16 cellular contexts compared by ENCODE assay signal in genomic region chr7:92613214-92613613, GRCh38. TPM values are rescaled to one million over a fixed set of nuclear protein-coding genes. Genes with fewer than 3 reads are reported as not detected.
A peak's percentile ranks its signal among the peaks of the same experiment; 100 is the strongest.
DNase-seq lines count a peak whose midpoint lies in the region; ATAC-seq lines count a peak whose summit lies in the region.
"Had no signal": no experiment of that assay in that cellular context is flagged by ENCODE, and none has a peak within 500 bp of the region (broad histone marks: within the 10 kb centered on the region; RNA-seq: fewer than 3 reads in every experiment).

No MANE protein-coding gene starts in this region.

- H3K27ac ChIP-seq in SJCRH30 (peak overlapping the region; percentile 85), caudate nucleus (ENCODE audit: low read depth, low read length) (peak overlapping the region; percentile 79)
- H3K27ac ChIP-seq: A549, BLaER1, suprapubic skin had no signal

- H3K27ac Mint-ChIP-seq in activated CD8-positive, alpha-beta memory T cell treated with anti-CD3 and anti-CD28 coated beads, Interleukin-2, amount 10 ng/mL, durations not matched to agents 7 days and 5 days, result peak overlapping the region; percentile 56

- CTCF ChIA-PET in activated CD8-positive, alpha-beta memory T cell treated with anti-CD3 and anti-CD28 coated beads, Interleukin-2, amount 10 ng/mL, durations not matched to agents 7 days and 5 days (lab: Charles Lee), result interaction anchor here (1.0 to 4.2 kb wide), 7 partner anchors 8 to 220 kb away, joined by 3 to 20 read pairs (median 3); no protein-coding TSS in a partner anchor

- peak; percentile 21 for ATAC-seq in activated CD8-positive, alpha-beta memory T cell treated with anti-CD3 and anti-CD28 coated beads, Interleukin-2, amount 10 ng/mL, durations not matched to agents 7 days and 5 days
- ATAC-seq: A549 had no signal

- H3K4me3 ChIP-seq in SJCRH30, result no peak overlapping the region
- H3K4me3 ChIP-seq: A549, BLaER1, suprapubic skin had no signal

- peaks cover 50% of the 10 kb centered on the region for H3K4me1 Mint-ChIP-seq in activated CD8-positive, alpha-beta memory T cell treated with anti-CD3 and anti-CD28 coated beads, Interleukin-2, amount 10 ng/mL, durations not matched to agents 7 days and 5 days

- no peak for DNase-seq in activated CD8-positive, alpha-beta memory T cell treated with anti-CD3 and anti-CD28 coated beads, Interleukin-2, amount 10 ng/mL, durations not matched to agents 7 days and 5 days
- DNase-seq in activated CD8-positive, alpha-beta memory T cell treated with anti-CD3 and anti-CD28 coated beads for 24 hours, result no peak
- DNase-seq in SJCRH30 (no peak), caudate nucleus (lab: John Stamatoyannopoulos, UW) (no peak), pons (ENCODE audit: low spot score) (peak; percentile 50), 8988T (no peak), NCI-H2227 (lab: John Stamatoyannopoulos, UW; ENCODE audit: unreplicated experiment) (no peak)
- DNase-seq in stimulated activated CD4-positive, alpha-beta T cell treated with anti-CD3 and anti-CD28 coated beads, Interleukin-2, amount 100 ng/mL, for 24 hours, result no peak
- DNase-seq: activated naive CD8-positive, alpha-beta T cell treated with anti-CD3 and anti-CD28 coated beads, Interleukin-2, amount 10 ng/mL, durations not matched to agents 7 days and 5 days; KG1; NCI-H1092; NCI-H524 treated with DMSO at 0.1 percent for 48 hours; stimulated activated CD4-positive, alpha-beta T cell treated with anti-CD3 and anti-CD28 coated beads, Interleukin-4, amount 100 ng/mL, for 4 hours had no signal

- H3K9me3 ChIP-seq in SJCRH30 (replicated peaks), result no peaks in the 10 kb centered on the region
- H3K9me3 ChIP-seq: A549, BLaER1, suprapubic skin had no signal

- H3K4me3 Mint-ChIP-seq in activated CD8-positive, alpha-beta memory T cell treated with anti-CD3 and anti-CD28 coated beads, Interleukin-2, amount 10 ng/mL, durations not matched to agents 7 days and 5 days, result no peak overlapping the region
- H3K4me3 Mint-ChIP-seq: activated naive CD8-positive, alpha-beta T cell treated with anti-CD3 and anti-CD28 coated beads, Interleukin-2, amount 10 ng/mL, durations not matched to agents 7 days and 5 days had no signal

- no peaks in the 10 kb centered on the region for H3K9me3 Mint-ChIP-seq in activated CD8-positive, alpha-beta memory T cell treated with anti-CD3 and anti-CD28 coated beads, Interleukin-2, amount 10 ng/mL, durations not matched to agents 7 days and 5 days (ENCODE audit: low read depth)
- H3K9me3 Mint-ChIP-seq: activated naive CD8-positive, alpha-beta T cell treated with anti-CD3 and anti-CD28 coated beads, Interleukin-2, amount 10 ng/mL, durations not matched to agents 7 days and 5 days had no signal

- H3K27me3 Mint-ChIP-seq in activated CD8-positive, alpha-beta memory T cell treated with anti-CD3 and anti-CD28 coated beads, Interleukin-2, amount 10 ng/mL, durations not matched to agents 7 days and 5 days, result no peaks in the 10 kb centered on the region
- H3K27me3 Mint-ChIP-seq: activated naive CD8-positive, alpha-beta T cell treated with anti-CD3 and anti-CD28 coated beads, Interleukin-2, amount 10 ng/mL, durations not matched to agents 7 days and 5 days had no signal

- H3K4me1 ChIP-seq in SJCRH30, result peaks cover 55% of the 10 kb centered on the region
- H3K4me1 ChIP-seq: A549, BLaER1 had no signal

- no peaks in the 10 kb centered on the region for H3K27me3 ChIP-seq in SJCRH30
- H3K27me3 ChIP-seq: BLaER1, suprapubic skin had no signal

- peaks cover 26% of the 10 kb centered on the region for H3K36me3 ChIP-seq in SJCRH30

- peaks cover 36% of the 10 kb centered on the region for H3K36me3 Mint-ChIP-seq in activated CD8-positive, alpha-beta memory T cell treated with anti-CD3 and anti-CD28 coated beads, Interleukin-2, amount 10 ng/mL, durations not matched to agents 7 days and 5 days

RNA-seq across cellular contexts. Expression of gene FAM133B, which starts 23.0 kb away (rescaled TPM):
- total RNA-seq in activated CD8-positive, alpha-beta memory T cell treated with anti-CD3 and anti-CD28 coated beads, Interleukin-2, amount 10 ng/mL, durations not matched to agents 7 days and 5 days, result 10 to 100 TPM; 30.8 to 35.9 TPM
- total RNA-seq in SJCRH30 (2014; rRNA removed; shearing (Covaris generic)), result 50.2 and 66.6 TPM in 2 replicates
